Comparison of ENCODE assay signal across 1 cellular context in the genomic region with DNA sequence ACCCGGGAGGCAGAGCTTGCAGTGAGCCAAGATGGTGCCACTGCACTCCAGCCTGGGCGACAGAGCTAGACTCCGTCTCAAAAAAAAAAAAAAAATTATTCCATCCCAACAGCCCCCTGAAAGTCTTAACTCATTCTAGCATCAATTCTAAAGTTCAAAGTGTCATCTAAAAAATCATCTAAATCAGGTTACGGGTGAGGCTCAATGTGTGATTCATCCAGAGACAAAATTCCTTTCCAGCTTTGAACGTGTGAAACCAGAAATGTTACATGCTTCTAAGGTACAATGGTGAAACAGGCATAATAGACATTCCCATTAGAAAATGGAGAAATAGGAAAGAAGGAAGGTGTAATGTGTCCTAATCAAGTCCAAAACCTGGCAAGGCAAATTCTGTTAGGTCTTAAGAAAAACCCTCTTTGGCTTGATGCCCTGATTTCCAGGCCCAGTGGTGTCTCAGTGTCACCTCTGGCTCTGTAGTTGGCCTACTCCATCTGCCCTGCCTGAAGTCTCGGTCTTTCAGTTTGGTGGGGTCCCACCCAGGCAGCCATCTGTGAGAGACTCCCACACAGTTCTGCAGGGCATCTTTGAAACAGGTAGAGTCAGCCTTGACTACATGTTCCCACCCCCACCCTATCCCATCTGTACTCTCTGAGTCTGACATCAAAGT.
TF ChIP-seq lines count a peak whose summit lies in the region.

No MANE protein-coding gene starts in this region.

TF ChIP-seq in K562, 482 proteins besides CTCF, POLR2A, EP300 and RAD21 (continued from another document and continues in another):
- TF ChIP-seq, protein P1, sequence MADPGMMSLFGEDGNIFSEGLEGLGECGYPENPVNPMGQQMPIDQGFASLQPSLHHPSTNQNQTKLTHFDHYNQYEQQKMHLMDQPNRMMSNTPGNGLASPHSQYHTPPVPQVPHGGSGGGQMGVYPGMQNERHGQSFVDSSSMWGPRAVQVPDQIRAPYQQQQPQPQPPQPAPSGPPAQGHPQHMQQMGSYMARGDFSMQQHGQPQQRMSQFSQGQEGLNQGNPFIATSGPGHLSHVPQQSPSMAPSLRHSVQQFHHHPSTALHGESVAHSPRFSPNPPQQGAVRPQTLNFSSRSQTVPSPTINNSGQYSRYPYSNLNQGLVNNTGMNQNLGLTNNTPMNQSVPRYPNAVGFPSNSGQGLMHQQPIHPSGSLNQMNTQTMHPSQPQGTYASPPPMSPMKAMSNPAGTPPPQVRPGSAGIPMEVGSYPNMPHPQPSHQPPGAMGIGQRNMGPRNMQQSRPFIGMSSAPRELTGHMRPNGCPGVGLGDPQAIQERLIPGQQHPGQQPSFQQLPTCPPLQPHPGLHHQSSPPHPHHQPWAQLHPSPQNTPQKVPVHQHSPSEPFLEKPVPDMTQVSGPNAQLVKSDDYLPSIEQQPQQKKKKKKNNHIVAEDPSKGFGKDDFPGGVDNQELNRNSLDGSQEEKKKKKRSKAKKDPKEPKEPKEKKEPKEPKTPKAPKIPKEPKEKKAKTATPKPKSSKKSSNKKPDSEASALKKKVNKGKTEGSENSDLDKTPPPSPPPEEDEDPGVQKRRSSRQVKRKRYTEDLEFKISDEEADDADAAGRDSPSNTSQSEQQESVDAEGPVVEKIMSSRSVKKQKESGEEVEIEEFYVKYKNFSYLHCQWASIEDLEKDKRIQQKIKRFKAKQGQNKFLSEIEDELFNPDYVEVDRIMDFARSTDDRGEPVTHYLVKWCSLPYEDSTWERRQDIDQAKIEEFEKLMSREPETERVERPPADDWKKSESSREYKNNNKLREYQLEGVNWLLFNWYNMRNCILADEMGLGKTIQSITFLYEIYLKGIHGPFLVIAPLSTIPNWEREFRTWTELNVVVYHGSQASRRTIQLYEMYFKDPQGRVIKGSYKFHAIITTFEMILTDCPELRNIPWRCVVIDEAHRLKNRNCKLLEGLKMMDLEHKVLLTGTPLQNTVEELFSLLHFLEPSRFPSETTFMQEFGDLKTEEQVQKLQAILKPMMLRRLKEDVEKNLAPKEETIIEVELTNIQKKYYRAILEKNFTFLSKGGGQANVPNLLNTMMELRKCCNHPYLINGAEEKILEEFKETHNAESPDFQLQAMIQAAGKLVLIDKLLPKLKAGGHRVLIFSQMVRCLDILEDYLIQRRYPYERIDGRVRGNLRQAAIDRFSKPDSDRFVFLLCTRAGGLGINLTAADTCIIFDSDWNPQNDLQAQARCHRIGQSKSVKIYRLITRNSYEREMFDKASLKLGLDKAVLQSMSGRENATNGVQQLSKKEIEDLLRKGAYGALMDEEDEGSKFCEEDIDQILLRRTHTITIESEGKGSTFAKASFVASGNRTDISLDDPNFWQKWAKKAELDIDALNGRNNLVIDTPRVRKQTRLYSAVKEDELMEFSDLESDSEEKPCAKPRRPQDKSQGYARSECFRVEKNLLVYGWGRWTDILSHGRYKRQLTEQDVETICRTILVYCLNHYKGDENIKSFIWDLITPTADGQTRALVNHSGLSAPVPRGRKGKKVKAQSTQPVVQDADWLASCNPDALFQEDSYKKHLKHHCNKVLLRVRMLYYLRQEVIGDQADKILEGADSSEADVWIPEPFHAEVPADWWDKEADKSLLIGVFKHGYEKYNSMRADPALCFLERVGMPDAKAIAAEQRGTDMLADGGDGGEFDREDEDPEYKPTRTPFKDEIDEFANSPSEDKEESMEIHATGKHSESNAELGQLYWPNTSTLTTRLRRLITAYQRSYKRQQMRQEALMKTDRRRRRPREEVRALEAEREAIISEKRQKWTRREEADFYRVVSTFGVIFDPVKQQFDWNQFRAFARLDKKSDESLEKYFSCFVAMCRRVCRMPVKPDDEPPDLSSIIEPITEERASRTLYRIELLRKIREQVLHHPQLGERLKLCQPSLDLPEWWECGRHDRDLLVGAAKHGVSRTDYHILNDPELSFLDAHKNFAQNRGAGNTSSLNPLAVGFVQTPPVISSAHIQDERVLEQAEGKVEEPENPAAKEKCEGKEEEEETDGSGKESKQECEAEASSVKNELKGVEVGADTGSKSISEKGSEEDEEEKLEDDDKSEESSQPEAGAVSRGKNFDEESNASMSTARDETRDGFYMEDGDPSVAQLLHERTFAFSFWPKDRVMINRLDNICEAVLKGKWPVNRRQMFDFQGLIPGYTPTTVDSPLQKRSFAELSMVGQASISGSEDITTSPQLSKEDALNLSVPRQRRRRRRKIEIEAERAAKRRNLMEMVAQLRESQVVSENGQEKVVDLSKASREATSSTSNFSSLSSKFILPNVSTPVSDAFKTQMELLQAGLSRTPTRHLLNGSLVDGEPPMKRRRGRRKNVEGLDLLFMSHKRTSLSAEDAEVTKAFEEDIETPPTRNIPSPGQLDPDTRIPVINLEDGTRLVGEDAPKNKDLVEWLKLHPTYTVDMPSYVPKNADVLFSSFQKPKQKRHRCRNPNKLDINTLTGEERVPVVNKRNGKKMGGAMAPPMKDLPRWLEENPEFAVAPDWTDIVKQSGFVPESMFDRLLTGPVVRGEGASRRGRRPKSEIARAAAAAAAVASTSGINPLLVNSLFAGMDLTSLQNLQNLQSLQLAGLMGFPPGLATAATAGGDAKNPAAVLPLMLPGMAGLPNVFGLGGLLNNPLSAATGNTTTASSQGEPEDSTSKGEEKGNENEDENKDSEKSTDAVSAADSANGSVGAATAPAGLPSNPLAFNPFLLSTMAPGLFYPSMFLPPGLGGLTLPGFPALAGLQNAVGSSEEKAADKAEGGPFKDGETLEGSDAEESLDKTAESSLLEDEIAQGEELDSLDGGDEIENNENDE (IDR thresholded peaks at IDR 0.05; ENCODE audit: low read depth, low read length) = no peak
- TF ChIP-seq ATF1 (CRISPR knock-in tag; IDR thresholded peaks at IDR 0.05) (no peak), ATF1 (tag; IDR thresholded peaks at IDR 0.05) (no peak), NFE2L1 (tag; IDR thresholded peaks at IDR 0.05; ENCODE audit: borderline replicate concordance, low read depth) (no peak), SRSF9 (IDR thresholded peaks at IDR 0.05; ENCODE audit: borderline replicate concordance, low read depth, low read length) (no peak), NFE2 (IDR thresholded peaks at IDR 0.05; ENCODE audit: low read depth) (no peak), PYGO2 (tag; IDR thresholded peaks at IDR 0.05) (no peak), KDM5B (IDR thresholded peaks at IDR 0.05; ENCODE audit: insufficient replicate concordance, low read depth, low read length) (no peak), ZNF551 (CRISPR knock-in tag; IDR thresholded peaks at IDR 0.05) (no peak), ARID2 (IDR thresholded peaks at IDR 0.05) (no peak), TFAM (CRISPR knock-in tag; conservative IDR thresholded peaks at IDR 0.05) (no peak), ZNF24 (IDR thresholded peaks at IDR 0.05) (no peak), ZNF695 (CRISPR knock-in tag; IDR thresholded peaks at IDR 0.05) (no peak), RBM17 (IDR thresholded peaks at IDR 0.05; ENCODE audit: borderline replicate concordance, low read depth, low read length) (no peak), POLR2H (tag; IDR thresholded peaks at IDR 0.05; ENCODE audit: low read depth) (no peak; the same call in 1 of the 2 replicates), SNRNP70 (optimal IDR thresholded peaks at IDR 0.05; ENCODE audit: low read depth, low read length) (peak; percentile 79), ZKSCAN8 (CRISPR knock-in tag; IDR thresholded peaks at IDR 0.05) (no peak), SP1 (CRISPR knock-in tag; IDR thresholded peaks at IDR 0.05) (no peak), RBM22 (IDR thresholded peaks at IDR 0.05; ENCODE audit: low read depth, low read length, poor library complexity, severe bottlenecking) (peak; percentile 52), PHF20 (IDR thresholded peaks at IDR 0.05; ENCODE audit: partially characterized antibody) (no peak), ZNF507 (tag; conservative IDR thresholded peaks at IDR 0.05) (no peak), FOSL1 (tag; conservative IDR thresholded peaks at IDR 0.05) (no peak), IRF2 (CRISPR knock-in tag; IDR thresholded peaks at IDR 0.05) (no peak), SP2 (IDR thresholded peaks at IDR 0.05; ENCODE audit: extremely low read depth, low read depth, low read length, poor library complexity, severe bottlenecking) (no peak), ZNF785 (CRISPR knock-in tag; IDR thresholded peaks at IDR 0.05) (no peak), POLR2B (IDR thresholded peaks at IDR 0.05; ENCODE audit: low read depth, partially characterized antibody) (peak; percentile 58), TEAD2 (tag; IDR thresholded peaks at IDR 0.05) (no peak), TAF1 (IDR thresholded peaks at IDR 0.05; ENCODE audit: control insufficient read depth, extremely low read depth, insufficient read depth, low read length, severe bottlenecking) (no peak), SMAD4 (CRISPR knock-in tag; conservative IDR thresholded peaks at IDR 0.05) (no peak)
- TF ChIP-seq, protein P2, sequence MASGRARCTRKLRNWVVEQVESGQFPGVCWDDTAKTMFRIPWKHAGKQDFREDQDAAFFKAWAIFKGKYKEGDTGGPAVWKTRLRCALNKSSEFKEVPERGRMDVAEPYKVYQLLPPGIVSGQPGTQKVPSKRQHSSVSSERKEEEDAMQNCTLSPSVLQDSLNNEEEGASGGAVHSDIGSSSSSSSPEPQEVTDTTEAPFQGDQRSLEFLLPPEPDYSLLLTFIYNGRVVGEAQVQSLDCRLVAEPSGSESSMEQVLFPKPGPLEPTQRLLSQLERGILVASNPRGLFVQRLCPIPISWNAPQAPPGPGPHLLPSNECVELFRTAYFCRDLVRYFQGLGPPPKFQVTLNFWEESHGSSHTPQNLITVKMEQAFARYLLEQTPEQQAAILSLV (tag; IDR thresholded peaks at IDR 0.05) = no peak
- TF ChIP-seq, protein P3, sequence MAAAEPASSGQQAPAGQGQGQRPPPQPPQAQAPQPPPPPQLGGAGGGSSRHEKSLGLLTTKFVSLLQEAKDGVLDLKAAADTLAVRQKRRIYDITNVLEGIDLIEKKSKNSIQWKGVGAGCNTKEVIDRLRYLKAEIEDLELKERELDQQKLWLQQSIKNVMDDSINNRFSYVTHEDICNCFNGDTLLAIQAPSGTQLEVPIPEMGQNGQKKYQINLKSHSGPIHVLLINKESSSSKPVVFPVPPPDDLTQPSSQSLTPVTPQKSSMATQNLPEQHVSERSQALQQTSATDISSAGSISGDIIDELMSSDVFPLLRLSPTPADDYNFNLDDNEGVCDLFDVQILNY (CRISPR knock-in tag; IDR thresholded peaks at IDR 0.05) = no peak
- TF ChIP-seq, protein P4, sequence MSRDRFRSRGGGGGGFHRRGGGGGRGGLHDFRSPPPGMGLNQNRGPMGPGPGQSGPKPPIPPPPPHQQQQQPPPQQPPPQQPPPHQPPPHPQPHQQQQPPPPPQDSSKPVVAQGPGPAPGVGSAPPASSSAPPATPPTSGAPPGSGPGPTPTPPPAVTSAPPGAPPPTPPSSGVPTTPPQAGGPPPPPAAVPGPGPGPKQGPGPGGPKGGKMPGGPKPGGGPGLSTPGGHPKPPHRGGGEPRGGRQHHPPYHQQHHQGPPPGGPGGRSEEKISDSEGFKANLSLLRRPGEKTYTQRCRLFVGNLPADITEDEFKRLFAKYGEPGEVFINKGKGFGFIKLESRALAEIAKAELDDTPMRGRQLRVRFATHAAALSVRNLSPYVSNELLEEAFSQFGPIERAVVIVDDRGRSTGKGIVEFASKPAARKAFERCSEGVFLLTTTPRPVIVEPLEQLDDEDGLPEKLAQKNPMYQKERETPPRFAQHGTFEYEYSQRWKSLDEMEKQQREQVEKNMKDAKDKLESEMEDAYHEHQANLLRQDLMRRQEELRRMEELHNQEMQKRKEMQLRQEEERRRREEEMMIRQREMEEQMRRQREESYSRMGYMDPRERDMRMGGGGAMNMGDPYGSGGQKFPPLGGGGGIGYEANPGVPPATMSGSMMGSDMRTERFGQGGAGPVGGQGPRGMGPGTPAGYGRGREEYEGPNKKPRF (IDR thresholded peaks at IDR 0.05; ENCODE audit: low read depth, low read length) = no peak
- TF ChIP-seq, protein P5, sequence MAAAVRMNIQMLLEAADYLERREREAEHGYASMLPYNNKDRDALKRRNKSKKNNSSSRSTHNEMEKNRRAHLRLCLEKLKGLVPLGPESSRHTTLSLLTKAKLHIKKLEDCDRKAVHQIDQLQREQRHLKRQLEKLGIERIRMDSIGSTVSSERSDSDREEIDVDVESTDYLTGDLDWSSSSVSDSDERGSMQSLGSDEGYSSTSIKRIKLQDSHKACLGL (CRISPR knock-in tag; IDR thresholded peaks at IDR 0.05; ENCODE audit: borderline replicate concordance, poor library complexity, severe bottlenecking) = no peak
- TF ChIP-seq, protein P6, sequence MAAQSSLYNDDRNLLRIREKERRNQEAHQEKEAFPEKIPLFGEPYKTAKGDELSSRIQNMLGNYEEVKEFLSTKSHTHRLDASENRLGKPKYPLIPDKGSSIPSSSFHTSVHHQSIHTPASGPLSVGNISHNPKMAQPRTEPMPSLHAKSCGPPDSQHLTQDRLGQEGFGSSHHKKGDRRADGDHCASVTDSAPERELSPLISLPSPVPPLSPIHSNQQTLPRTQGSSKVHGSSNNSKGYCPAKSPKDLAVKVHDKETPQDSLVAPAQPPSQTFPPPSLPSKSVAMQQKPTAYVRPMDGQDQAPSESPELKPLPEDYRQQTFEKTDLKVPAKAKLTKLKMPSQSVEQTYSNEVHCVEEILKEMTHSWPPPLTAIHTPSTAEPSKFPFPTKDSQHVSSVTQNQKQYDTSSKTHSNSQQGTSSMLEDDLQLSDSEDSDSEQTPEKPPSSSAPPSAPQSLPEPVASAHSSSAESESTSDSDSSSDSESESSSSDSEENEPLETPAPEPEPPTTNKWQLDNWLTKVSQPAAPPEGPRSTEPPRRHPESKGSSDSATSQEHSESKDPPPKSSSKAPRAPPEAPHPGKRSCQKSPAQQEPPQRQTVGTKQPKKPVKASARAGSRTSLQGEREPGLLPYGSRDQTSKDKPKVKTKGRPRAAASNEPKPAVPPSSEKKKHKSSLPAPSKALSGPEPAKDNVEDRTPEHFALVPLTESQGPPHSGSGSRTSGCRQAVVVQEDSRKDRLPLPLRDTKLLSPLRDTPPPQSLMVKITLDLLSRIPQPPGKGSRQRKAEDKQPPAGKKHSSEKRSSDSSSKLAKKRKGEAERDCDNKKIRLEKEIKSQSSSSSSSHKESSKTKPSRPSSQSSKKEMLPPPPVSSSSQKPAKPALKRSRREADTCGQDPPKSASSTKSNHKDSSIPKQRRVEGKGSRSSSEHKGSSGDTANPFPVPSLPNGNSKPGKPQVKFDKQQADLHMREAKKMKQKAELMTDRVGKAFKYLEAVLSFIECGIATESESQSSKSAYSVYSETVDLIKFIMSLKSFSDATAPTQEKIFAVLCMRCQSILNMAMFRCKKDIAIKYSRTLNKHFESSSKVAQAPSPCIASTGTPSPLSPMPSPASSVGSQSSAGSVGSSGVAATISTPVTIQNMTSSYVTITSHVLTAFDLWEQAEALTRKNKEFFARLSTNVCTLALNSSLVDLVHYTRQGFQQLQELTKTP (IDR thresholded peaks at IDR 0.05; ENCODE audit: low read depth in 1 of 2, partially characterized antibody in 2 of 2) = no peak
- TF ChIP-seq, protein P7, sequence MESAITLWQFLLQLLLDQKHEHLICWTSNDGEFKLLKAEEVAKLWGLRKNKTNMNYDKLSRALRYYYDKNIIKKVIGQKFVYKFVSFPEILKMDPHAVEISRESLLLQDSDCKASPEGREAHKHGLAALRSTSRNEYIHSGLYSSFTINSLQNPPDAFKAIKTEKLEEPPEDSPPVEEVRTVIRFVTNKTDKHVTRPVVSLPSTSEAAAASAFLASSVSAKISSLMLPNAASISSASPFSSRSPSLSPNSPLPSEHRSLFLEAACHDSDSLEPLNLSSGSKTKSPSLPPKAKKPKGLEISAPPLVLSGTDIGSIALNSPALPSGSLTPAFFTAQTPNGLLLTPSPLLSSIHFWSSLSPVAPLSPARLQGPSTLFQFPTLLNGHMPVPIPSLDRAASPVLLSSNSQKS (CRISPR knock-in tag; IDR thresholded peaks at IDR 0.05) = no peak
- TF ChIP-seq, protein P8, sequence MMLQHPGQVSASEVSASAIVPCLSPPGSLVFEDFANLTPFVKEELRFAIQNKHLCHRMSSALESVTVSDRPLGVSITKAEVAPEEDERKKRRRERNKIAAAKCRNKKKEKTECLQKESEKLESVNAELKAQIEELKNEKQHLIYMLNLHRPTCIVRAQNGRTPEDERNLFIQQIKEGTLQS (IDR thresholded peaks at IDR 0.05) = no peak
- TF ChIP-seq, protein P8 (CRISPR knock-in tag; conservative IDR thresholded peaks at IDR 0.05) = no peak
